12 cellular contexts compared by ENCODE assay signal in genomic region chr5:172797800-172798199, GRCh38. TPM values are rescaled to one million over a fixed set of nuclear protein-coding genes. Genes with fewer than 3 reads are reported as not detected.
A peak's percentile ranks its signal among the peaks of the same experiment; 100 is the strongest.
DNase-seq lines count a peak whose midpoint lies in the region; ATAC-seq and TF ChIP-seq lines count a peak whose summit lies in the region.
"Had no signal": no experiment of that assay in that cellular context is flagged by ENCODE, and none has a peak within 500 bp of the region (broad histone marks: within the 10 kb centered on the region; RNA-seq: fewer than 3 reads in every experiment).

No MANE protein-coding gene starts in this region.

- peak in 1 of 2 donors; percentile 43 for TF ChIP-seq RAD21 in liver (IDR thresholded peaks at IDR 0.05)

- TF ChIP-seq POLR2A in stomach (IDR thresholded peaks at IDR 0.05): no peak

- H3K27me3 Mint-ChIP-seq in HFFc6 (ENCODE audit: insufficient read depth): peaks cover 2% of the 10 kb centered on the region
- H3K27me3 Mint-ChIP-seq in naive thymus-derived CD4-positive, alpha-beta T cell: no peaks in the 10 kb centered on the region
- H3K27me3 Mint-ChIP-seq: progenitor cell of endocrine pancreas had no signal

- H3K9me3 ChIP-seq in adipocyte (ENCODE audit: control insufficient read depth, low read length): no peaks in the 10 kb centered on the region
- no peaks in the 10 kb centered on the region for H3K9me3 ChIP-seq in liver (ENCODE audit: control insufficient read depth in 4 of 4, low read length in 3 of 4)
- H3K9me3 ChIP-seq in stomach: no peaks in the 10 kb centered on the region
- no peaks in the 10 kb centered on the region for H3K9me3 ChIP-seq in naive thymus-derived CD4-positive, alpha-beta T cell (ENCODE audit: control insufficient read depth in 2 of 3, low read length in 3 of 3)

- H3K27ac ChIP-seq in liver (ENCODE audit: low read depth in 1 of 2, low read length in 2 of 2): peak overlapping the region in 1 of 2 donors; percentile 27
- H3K27ac ChIP-seq in stomach: peak overlapping the region in 4 of 5 donors; percentile 80 to 85 (median 83)
- no peak overlapping the region for H3K27ac ChIP-seq in naive thymus-derived CD4-positive, alpha-beta T cell (ENCODE audit: low read depth, low read length)
- H3K27ac ChIP-seq: WERI-Rb-1 had no signal

- H3K9ac ChIP-seq in adipocyte (ENCODE audit: low read length) (peak overlapping the region; percentile 82), liver (ENCODE audit: low read depth in 1 of 2, low read length in 2 of 2) (no peak overlapping the region)

- DNase-seq in HFFc6 (no peak), adipocyte (ENCODE audit: low read depth) (no peak), stomach (no peak), NCI-H82 (lab: John Stamatoyannopoulos, UW) (no peak)
- DNase-seq in naive thymus-derived CD4-positive, alpha-beta T cell: no peak
- DNase-seq: DND-41, NCI-H1436, WERI-Rb-1 had no signal

- peak overlapping the region; percentile 97 for H3K27ac Mint-ChIP-seq in HFFc6
- peak overlapping the region in 3 of 9 donors; percentile 16 to 64 (median 32) for H3K27ac Mint-ChIP-seq in naive thymus-derived CD4-positive, alpha-beta T cell

- H3K4me3 ChIP-seq in adipocyte (ENCODE audit: low read length): peak overlapping the region; percentile 10
- H3K4me3 ChIP-seq in liver (ENCODE audit: low read depth in 1 of 3, low read length in 3 of 3): no peak overlapping the region
- no peak overlapping the region for H3K4me3 ChIP-seq in stomach
- H3K4me3 ChIP-seq in naive thymus-derived CD4-positive, alpha-beta T cell (ENCODE audit: low read length): no peak overlapping the region

- no peaks in the 10 kb centered on the region; the same call in 1 of the 2 replicates for H3K36me3 Mint-ChIP-seq in HFFc6 (ENCODE audit: low read depth)
- H3K36me3 Mint-ChIP-seq in naive thymus-derived CD4-positive, alpha-beta T cell: no peaks in the 10 kb centered on the region

- WGBS in liver: 36% methylated on average over 5 of the region's 5 CpGs
- WGBS in stomach, 5 donors: 55 to 68% (median 61%) methylated on average over 5 of the region's 5 CpGs

- H3K9me3 Mint-ChIP-seq in HFFc6: no peaks in the 10 kb centered on the region
- peaks cover 0 to 2% (median 0%) of the 10 kb centered on the region in 11 donors for H3K9me3 Mint-ChIP-seq in naive thymus-derived CD4-positive, alpha-beta T cell

- POLR2A ChIA-PET in naive thymus-derived CD4-positive, alpha-beta T cell (lab: Charles Lee): interaction anchor here (2.3 kb wide), 1 partner anchor 26 kb away, joined by 11 read pairs; the partner anchor contains the start of gene DUSP1

- H3K4me3 Mint-ChIP-seq in HFFc6: peak overlapping the region; percentile 81
- H3K4me3 Mint-ChIP-seq in naive thymus-derived CD4-positive, alpha-beta T cell: peak overlapping the region in 4 of 10 donors; percentile 29 to 55 (median 37)

- CTCF ChIA-PET in naive thymus-derived CD4-positive, alpha-beta T cell (lab: Charles Lee): interaction anchor here (1.0 to 1.1 kb wide), 2 partner anchors 10 to 25 kb away, joined by 3 to 4 read pairs; no protein-coding TSS in a partner anchor

- H3K27me3 ChIP-seq in adipocyte (replicated peaks; ENCODE audit: control insufficient read depth, insufficient read depth, low read length): no peaks in the 10 kb centered on the region
- no peaks in the 10 kb centered on the region for H3K27me3 ChIP-seq in liver (ENCODE audit: control insufficient read depth in 4 of 4, insufficient read depth in 4 of 4, low read length in 3 of 4)
- no peaks in the 10 kb centered on the region for H3K27me3 ChIP-seq in stomach
- no peaks in the 10 kb centered on the region for H3K27me3 ChIP-seq in naive thymus-derived CD4-positive, alpha-beta T cell (ENCODE audit: control insufficient read depth in 2 of 2, insufficient read depth in 2 of 2, low read length in 2 of 2)

- peaks cover 93% of the 10 kb centered on the region for H3K4me1 ChIP-seq in adipocyte (ENCODE audit: control insufficient read depth, insufficient read depth, low read length)
- H3K4me1 ChIP-seq in liver (ENCODE audit: control insufficient read depth in 4 of 4, insufficient read depth in 4 of 4, low read length in 3 of 4): peaks cover 4 to 8% (median 6%) of the 10 kb centered on the region in 4 donors
- peaks cover 30 to 74% (median 38%) of the 10 kb centered on the region in 4 donors for H3K4me1 ChIP-seq in stomach
- no peaks in the 10 kb centered on the region for H3K4me1 ChIP-seq in naive thymus-derived CD4-positive, alpha-beta T cell (ENCODE audit: control insufficient read depth in 2 of 2, insufficient read depth in 2 of 2, low read length in 2 of 2)

- TF ChIP-seq CTCF in HFFc6 (IDR thresholded peaks at IDR 0.05) (no peak), liver (IDR thresholded peaks at IDR 0.05; ENCODE audit: low read depth, low read length, missing input control) (no peak), stomach (IDR thresholded peaks at IDR 0.05) (no peak)

- ATAC-seq in GM19463 (IDR thresholded peaks at IDR 0.05; ENCODE audit: unreplicated experiment) (no peak), GM21619 (IDR thresholded peaks at IDR 0.05; ENCODE audit: unreplicated experiment) (no peak)
- no peak for ATAC-seq in naive thymus-derived CD4-positive, alpha-beta T cell

- H3K36me3 ChIP-seq in adipocyte (ENCODE audit: control insufficient read depth, insufficient read depth, low read length, severe bottlenecking): no peaks in the 10 kb centered on the region
- H3K36me3 ChIP-seq in liver (ENCODE audit: control insufficient read depth in 4 of 4, insufficient read depth in 3 of 4, low read depth in 1 of 4, low read length in 3 of 4): no peaks in the 10 kb centered on the region
- H3K36me3 ChIP-seq in stomach: no peaks in the 10 kb centered on the region
- no peaks in the 10 kb centered on the region for H3K36me3 ChIP-seq in naive thymus-derived CD4-positive, alpha-beta T cell (ENCODE audit: control insufficient read depth in 2 of 3, insufficient read depth in 3 of 3, low read length in 3 of 3)
- H3K36me3 ChIP-seq: WERI-Rb-1 had no signal

- no peak for TF ChIP-seq EP300 in stomach (IDR thresholded peaks at IDR 0.05)

- intact Hi-C loops in stomach (cut with DNase I; ENCODE audit: low total_unique reads): no loop called here
- intact Hi-C loops in naive thymus-derived CD4-positive, alpha-beta T cell (cut with micrococcal nuclease): no loop called here

- H3K4me1 Mint-ChIP-seq in HFFc6 (ENCODE audit: low read depth): peaks cover 98% of the 10 kb centered on the region
- H3K4me1 Mint-ChIP-seq in naive thymus-derived CD4-positive, alpha-beta T cell: peaks cover 0 to 14% (median 4%) of the 10 kb centered on the region in 7 donors

TF ChIP-seq in liver, 16 proteins besides CTCF, POLR2A, EP300 and RAD21 (continues in another document):
- TF ChIP-seq RXRA (IDR thresholded peaks at IDR 0.05) (peak in 1 of 2 donors; percentile 55), JUND (IDR thresholded peaks at IDR 0.05) (peak in 1 of 2 donors; percentile 32), GABPA (IDR thresholded peaks at IDR 0.05 in 1 of 2, conservative IDR thresholded peaks at IDR 0.05 in 1 of 2) (no peak), EGR1 (IDR thresholded peaks at IDR 0.05; ENCODE audit: low read depth in 2 of 2) (no peak), MAX (IDR thresholded peaks at IDR 0.05) (no peak), HNF4G (IDR thresholded peaks at IDR 0.05) (no peak), SP1 (IDR thresholded peaks at IDR 0.05) (peak; percentile 67), YY1 (IDR thresholded peaks at IDR 0.05) (peak; percentile 18), NR2F2 (IDR thresholded peaks at IDR 0.05) (no peak), FOXA1 (IDR thresholded peaks at IDR 0.05) (no peak), HNF4A (conservative IDR thresholded peaks at IDR 0.05) (peak in 1 of 2 donors; percentile 67), FOXA2 (IDR thresholded peaks at IDR 0.05) (no peak)
- TF ChIP-seq, protein P1, sequence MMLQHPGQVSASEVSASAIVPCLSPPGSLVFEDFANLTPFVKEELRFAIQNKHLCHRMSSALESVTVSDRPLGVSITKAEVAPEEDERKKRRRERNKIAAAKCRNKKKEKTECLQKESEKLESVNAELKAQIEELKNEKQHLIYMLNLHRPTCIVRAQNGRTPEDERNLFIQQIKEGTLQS (IDR thresholded peaks at IDR 0.05): no peak
- TF ChIP-seq, protein P2, sequence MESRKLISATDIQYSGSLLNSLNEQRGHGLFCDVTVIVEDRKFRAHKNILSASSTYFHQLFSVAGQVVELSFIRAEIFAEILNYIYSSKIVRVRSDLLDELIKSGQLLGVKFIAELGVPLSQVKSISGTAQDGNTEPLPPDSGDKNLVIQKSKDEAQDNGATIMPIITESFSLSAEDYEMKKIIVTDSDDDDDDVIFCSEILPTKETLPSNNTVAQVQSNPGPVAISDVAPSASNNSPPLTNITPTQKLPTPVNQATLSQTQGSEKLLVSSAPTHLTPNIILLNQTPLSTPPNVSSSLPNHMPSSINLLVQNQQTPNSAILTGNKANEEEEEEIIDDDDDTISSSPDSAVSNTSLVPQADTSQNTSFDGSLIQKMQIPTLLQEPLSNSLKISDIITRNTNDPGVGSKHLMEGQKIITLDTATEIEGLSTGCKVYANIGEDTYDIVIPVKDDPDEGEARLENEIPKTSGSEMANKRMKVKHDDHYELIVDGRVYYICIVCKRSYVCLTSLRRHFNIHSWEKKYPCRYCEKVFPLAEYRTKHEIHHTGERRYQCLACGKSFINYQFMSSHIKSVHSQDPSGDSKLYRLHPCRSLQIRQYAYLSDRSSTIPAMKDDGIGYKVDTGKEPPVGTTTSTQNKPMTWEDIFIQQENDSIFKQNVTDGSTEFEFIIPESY (IDR thresholded peaks at IDR 0.05): no peak

RNA-seq across cellular contexts. Expression of gene DUSP1, which starts 26.8 kb away (rescaled TPM):
- total RNA-seq in HFFc6 (2021; fragmentation: NEBNext Ultra II Directional; extraction: Animal tissue kit (Norgen Biotek cat#: 25700)): 100 to 1,000 TPM; 213 to 319 (median 307) TPM
- total RNA-seq in liver (10 to 100 TPM; 53.2 to 95.0 TPM), stomach (100 to 1,000 TPM; 167 to 690 (median 553) TPM)
- polyA plus RNA-seq in liver (100 to 1,000 TPM; 124 to 237 TPM), stomach (100 to 1,000 TPM in 1 of 3 donors, 10 to 100 TPM in 2; 76.4 to 136 (median 81.9) TPM)
- total RNA-seq in naive thymus-derived CD4-positive, alpha-beta T cell: 1,000 to 10,000 TPM in 2 of 5 experiments, 10 to 100 TPM in 2, 1 to 10 TPM in 1; 5.4 to 2,522 (median 40.7) TPM
- polyA plus RNA-seq in naive thymus-derived CD4-positive, alpha-beta T cell: 10 to 100 TPM; 53.5 to 81.3 TPM

RNA-seq across cellular contexts. Expression of gene ERGIC1, which starts 36.3 kb away (rescaled TPM):
- total RNA-seq in HFFc6 (2021; fragmentation: NEBNext Ultra II Directional; extraction: Animal tissue kit (Norgen Biotek cat#: 25700)): 100 to 1,000 TPM; 240 to 276 (median 258) TPM
- total RNA-seq in liver (100 to 1,000 TPM in 1 of 2 donors, 10 to 100 TPM in 1; 45.4 to 149 TPM), stomach (100 to 1,000 TPM in 4 of 5 donors, 10 to 100 TPM in 1; 98.8 to 293 (median 137) TPM)
- polyA plus RNA-seq in liver (100 to 1,000 TPM in 1 of 2 donors, 10 to 100 TPM in 1; 53.1 to 155 TPM), stomach (10 to 100 TPM; 54.5 to 95.3 (median 83.7) TPM)
- 10 to 100 TPM; 44.4 to 71.3 (median 53.5) TPM for total RNA-seq in naive thymus-derived CD4-positive, alpha-beta T cell
- polyA plus RNA-seq in naive thymus-derived CD4-positive, alpha-beta T cell: 10 to 100 TPM; 18.3 to 18.9 TPM
